ENCODE assay signal across 24 cellular contexts in genomic region chr4:99468891-99469290, GRCh38. TPM values are rescaled to one million over a fixed set of nuclear protein-coding genes. Genes with fewer than 3 reads are reported as not detected.
A peak's percentile ranks its signal among the peaks of the same experiment; 100 is the strongest.
DNase-seq lines count a peak whose midpoint lies in the region; ATAC-seq and TF ChIP-seq lines count a peak whose summit lies in the region.
"Had no signal": no experiment of that assay in that cellular context is flagged by ENCODE, and none has a peak within 500 bp of the region (broad histone marks: within the 10 kb centered on the region; RNA-seq: fewer than 3 reads in every experiment).

No MANE protein-coding gene starts in this region.

- H3K27me3 ChIP-seq in GM23248 (replicated peaks; ENCODE audit: insufficient read depth) = 0 out of 2 replicates have a peak, but pooled peaks cover 4% of the 10 kb centered on the region
- H3K27me3 ChIP-seq: Peyer's patch had no signal

- H3K36me3 Mint-ChIP-seq in neural crest cell (ENCODE audit: low read depth) (no peaks in the 10 kb centered on the region), WTC11 (no peaks in the 10 kb centered on the region)
- H3K36me3 Mint-ChIP-seq: CD8-positive, alpha-beta T cell had no signal

- no peak overlapping the region for H3K9ac ChIP-seq in GM23248

- H3K4me1 ChIP-seq in GM23248 (ENCODE audit: insufficient read depth) = no peaks in the 10 kb centered on the region
- H3K4me1 ChIP-seq: Peyer's patch had no signal

- no peaks in the 10 kb centered on the region for H3K9me3 ChIP-seq in GM23248 (ENCODE audit: low read depth)
- H3K9me3 ChIP-seq: Peyer's patch had no signal

- no peaks in the 10 kb centered on the region for H3K36me3 ChIP-seq in GM23248 (ENCODE audit: low read depth)
- H3K36me3 ChIP-seq: Peyer's patch had no signal

- no peaks in the 10 kb centered on the region for H3K79me2 ChIP-seq in GM23248 (ENCODE audit: insufficient read depth)

- no peak overlapping the region for H3K27ac ChIP-seq in GM23248
- H3K27ac ChIP-seq: Peyer's patch had no signal

- H4K20me1 ChIP-seq in GM23248 (ENCODE audit: insufficient read depth) = no peaks in the 10 kb centered on the region

- H2AFZ ChIP-seq in GM23248 = peak overlapping the region; percentile 17; the same call in 1 of the 2 replicates

- H3K4me3 ChIP-seq in GM23248 (no peak overlapping the region), fibroblast of mammary gland (ENCODE audit: control insufficient read depth, low read depth, low read length) (no peak overlapping the region)
- H3K4me3 ChIP-seq: Peyer's patch had no signal

- no peaks in the 10 kb centered on the region for H3F3A ChIP-seq in GM23248 (ENCODE audit: insufficient read depth)

- H3K4me1 Mint-ChIP-seq in neural crest cell = peaks cover 48% of the 10 kb centered on the region
- no peaks in the 10 kb centered on the region for H3K4me1 Mint-ChIP-seq in WTC11
- H3K4me1 Mint-ChIP-seq: IgD-negative memory B cell had no signal

- H3K9me3 Mint-ChIP-seq in neural crest cell (peaks cover 5% of the 10 kb centered on the region), WTC11 (no peaks in the 10 kb centered on the region)
- H3K9me3 Mint-ChIP-seq: CD8-positive, alpha-beta T cell; IgD-negative memory B cell had no signal

- no peak overlapping the region for H3K4me2 ChIP-seq in GM23248 (ENCODE audit: unreplicated experiment)

- H3K4me3 Mint-ChIP-seq in neural crest cell = no peak overlapping the region
- no peak overlapping the region for H3K4me3 Mint-ChIP-seq in WTC11
- H3K4me3 Mint-ChIP-seq: CD8-positive, alpha-beta T cell; IgD-negative memory B cell had no signal

- H3K27me3 Mint-ChIP-seq in neural crest cell (ENCODE audit: low read depth) (no peaks in the 10 kb centered on the region), WTC11 (ENCODE audit: low read depth) (no peaks in the 10 kb centered on the region; the same call in 1 of the 2 replicates)

- H3K9me2 ChIP-seq in GM23248 (ENCODE audit: insufficient read depth) = no peaks in the 10 kb centered on the region

- ATAC-seq in WTC11 = no peak
- ATAC-seq: CD8-positive, alpha-beta T cell; SK-N-SH treated with all-trans-retinoic acid at 6 μM for 48 hours had no signal

- no peak for TF ChIP-seq CTCF in fibroblast of mammary gland (conservative IDR thresholded peaks at IDR 0.05; ENCODE audit: control insufficient read depth, insufficient read depth, low read depth, low read length)
- TF ChIP-seq CTCF in neural crest cell (conservative IDR thresholded peaks at IDR 0.05) = no peak
- TF ChIP-seq CTCF in WTC11 (IDR thresholded peaks at IDR 0.05) = no peak

- in situ Hi-C loops in GM23248 (cut with MboI) = no loop called here

- CTCF ChIA-PET in WTC11 (lab: Charles Lee) = interaction anchor here (1.1 kb wide), 1 partner anchor 339 kb away, joined by 4 read pairs; no protein-coding TSS in a partner anchor

- peak overlapping the region; percentile 91 for H3K27ac Mint-ChIP-seq in neural crest cell (ENCODE audit: unreplicated experiment)
- no peak overlapping the region for H3K27ac Mint-ChIP-seq in WTC11
- H3K27ac Mint-ChIP-seq: CD8-positive, alpha-beta T cell; IgD-negative memory B cell had no signal

- POLR2A ChIA-PET in WTC11 (lab: Charles Lee) = no interaction called here

- peak; percentile 47 for DNase-seq in GM23248
- peak; percentile 3 for DNase-seq in fibroblast of mammary gland (ENCODE audit: low read depth)
- DNase-seq in neural crest cell (ENCODE audit: low read depth, low spot score) = no peak
- DNase-seq in NCI-H226 = no peak
- DNase-seq in HUDEP-2 (lab: John Stamatoyannopoulos, UW; ENCODE audit: unreplicated experiment in 76 of 76) = no peak
- DNase-seq in activated T-cell treated with anti-CD3 and anti-CD28 coated beads, Interleukin-2, amount 50 U/mL, for 1 hour = no peak
- no peak for DNase-seq in WTC11 (ENCODE audit: low spot score)
- DNase-seq: AML-193; C1 segment of cervical spinal cord; Calu3; CD8-positive, alpha-beta T cell; DMS153; GDM1; H7; NCI-H1105; NCI-H146; NCI-H2029; NCI-H2227 treated with DMSO at 0.1 percent for 48 hours; NCI-H524; NCI-H82; Peyer's patch had no signal

- WGBS in GM23248 (ENCODE audit: low coverage in 1 of 2, low lambda C conversion rate in 2 of 2, missing lambda C conversion rate in 2 of 2), 2 experiments = 0 to 15% methylated on average over 1 of the region's 1 CpG

TF ChIP-seq in WTC11, 78 proteins besides CTCF, POLR2A, EP300 and RAD21:
- no peak for TF ChIP-seq ESRRA (CRISPR knock-in tag; IDR thresholded peaks at IDR 0.05; ENCODE audit: borderline replicate concordance)
- TF ChIP-seq GRHL2 (CRISPR knock-in tag; IDR thresholded peaks at IDR 0.05; ENCODE audit: insufficient replicate concordance, severe bottlenecking) = no peak
- no peak for TF ChIP-seq HMGXB4 (CRISPR knock-in tag; IDR thresholded peaks at IDR 0.05)
- no peak for TF ChIP-seq ZNF416 (CRISPR knock-in tag; IDR thresholded peaks at IDR 0.05)
- TF ChIP-seq EMX1 (CRISPR knock-in tag; IDR thresholded peaks at IDR 0.05) = no peak
- TF ChIP-seq AR (CRISPR knock-in tag; IDR thresholded peaks at IDR 0.05) = no peak
- TF ChIP-seq ZNF671 (CRISPR knock-in tag; IDR thresholded peaks at IDR 0.05) = no peak
- TF ChIP-seq ERG (CRISPR knock-in tag; IDR thresholded peaks at IDR 0.05) = no peak
- TF ChIP-seq E2F5 (CRISPR knock-in tag; IDR thresholded peaks at IDR 0.05) = no peak
- TF ChIP-seq ATF1 (CRISPR knock-in tag; IDR thresholded peaks at IDR 0.05) = no peak
- no peak for TF ChIP-seq ZBTB21 (CRISPR knock-in tag; IDR thresholded peaks at IDR 0.05; ENCODE audit: borderline replicate concordance)
- no peak for TF ChIP-seq FOXK1 (CRISPR knock-in tag; IDR thresholded peaks at IDR 0.05)
- no peak for TF ChIP-seq CDX4 (CRISPR knock-in tag; IDR thresholded peaks at IDR 0.05; ENCODE audit: borderline replicate concordance)
- TF ChIP-seq TP53 (CRISPR knock-in tag; IDR thresholded peaks at IDR 0.05) = no peak

RNA-seq across cellular contexts. Expression of gene ADH7, which starts 33.7 kb away (rescaled TPM):
- total RNA-seq in GM23248 (2014; rRNA removed; shearing (Covaris generic)) = not detected in 2 replicates
- not detected in 2 replicates for polyA plus RNA-seq in GM23248 (2016; fragmentation: Nextera tagmentation; extraction: Ambion mirVana)
- total RNA-seq in neural crest cell (not detected in 2 replicates), WTC11 (2021) (not detected in 3 replicates)
- total RNA-seq: Calu3; CD8-positive, alpha-beta T cell; Daoy; H7; Peyer's patch had no signal
- polyA plus RNA-seq: IgD-negative memory B cell had no signal

RNA-seq across cellular contexts. Expression of gene C4orf17, which starts 41.9 kb away (rescaled TPM):
- total RNA-seq in GM23248 (2014; rRNA removed; shearing (Covaris generic)) = not detected in 2 replicates
- polyA plus RNA-seq in GM23248 (2016; fragmentation: Nextera tagmentation; extraction: Ambion mirVana) = not detected in 2 replicates
- total RNA-seq in neural crest cell (not detected in 2 replicates), WTC11 (2021) (not detected in 3 replicates)
- total RNA-seq: Calu3; CD8-positive, alpha-beta T cell; Daoy; H7; Peyer's patch had no signal
- polyA plus RNA-seq: IgD-negative memory B cell had no signal

Comparison
In these comparisons a context has a peak if more than half of its experiments do, and no peak if none do; other contexts are left out.
1. DNase-seq: peak in GM23248 (single experiment) and fibroblast of mammary gland (single experiment); none in neural crest cell (single experiment), NCI-H226 (single experiment), HUDEP-2 (0 of 76), activated T-cell treated with anti-CD3 and anti-CD28 coated beads, Interleukin-2, amount 50 U/mL, for 1 hour (single experiment) and WTC11 (single experiment).